Comparison of ENCODE assay signal across 9 cellular contexts in the genomic region with DNA sequence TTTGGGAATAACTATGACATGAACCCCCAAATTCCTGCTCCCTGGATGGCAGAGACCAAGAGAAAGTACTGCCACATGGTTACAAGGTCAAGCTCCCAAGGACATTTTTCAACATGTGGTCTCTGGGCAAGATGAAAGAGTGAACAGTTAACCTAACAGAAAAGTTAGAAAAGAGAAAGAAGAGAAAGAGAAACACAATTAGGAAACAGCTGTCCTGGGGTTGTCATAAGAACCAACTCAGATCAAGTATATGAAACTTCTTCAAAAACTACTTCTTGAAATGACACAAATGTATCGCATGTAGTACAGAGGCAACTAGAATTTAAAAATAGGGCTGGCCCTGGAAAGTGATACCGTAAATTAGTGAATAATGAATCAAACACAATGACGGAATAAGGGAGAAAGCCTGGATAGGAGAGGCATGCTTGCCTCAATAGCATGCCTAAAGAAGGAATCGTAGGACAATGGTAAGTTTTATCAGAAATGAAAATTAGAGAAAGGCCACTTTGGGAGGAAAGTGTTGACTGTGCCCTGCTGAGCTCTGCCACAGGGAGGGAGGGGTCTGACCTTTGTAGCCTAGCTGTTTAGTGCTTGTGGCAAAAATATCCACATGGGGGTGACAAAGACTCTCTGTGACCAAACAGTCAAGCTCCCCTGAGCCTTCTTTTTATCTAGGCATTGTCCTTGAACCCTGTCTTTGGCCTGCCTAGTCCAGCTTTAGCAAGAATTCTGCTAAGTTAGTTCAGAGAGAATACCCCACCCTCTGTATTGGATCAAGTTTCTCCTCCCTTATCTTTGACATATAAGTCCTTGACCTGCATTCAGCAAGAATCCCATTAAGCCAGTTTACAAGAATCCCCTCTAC. TPM values are rescaled to one million over a fixed set of nuclear protein-coding genes. Genes with fewer than 3 reads are reported as not detected.
A peak's percentile ranks its signal among the peaks of the same experiment; 100 is the strongest.
DNase-seq lines count a peak whose midpoint lies in the region; ATAC-seq, FAIRE-seq and TF ChIP-seq lines count a peak whose summit lies in the region.
"Had no signal": no experiment of that assay in that cellular context is flagged by ENCODE, and none has a peak within 500 bp of the region (broad histone marks: within the 10 kb centered on the region; RNA-seq: fewer than 3 reads in every experiment).

No MANE protein-coding gene starts in this region.

- no TSS peak for BruUV-seq in MCF 10A (replicated peaks; lab: Mats Ljungman, UMichigan)

- no peak overlapping the region for H3K27ac Mint-ChIP-seq in MCF 10A (ENCODE audit: low read depth, unreplicated experiment)
- H3K27ac Mint-ChIP-seq: memory B cell had no signal

- dilution Hi-C loops in keratinocyte (cut with MboI; ENCODE audit: extremely low pct_ligation_motif_present, low sequenced_read_pairs): no loop called here

- H3K4me1 ChIP-seq in breast epithelium: no peaks in the 10 kb centered on the region
- peaks cover 2% of the 10 kb centered on the region; the same call in 1 of the 2 replicates for H3K4me1 ChIP-seq in SJCRH30
- H3K4me1 ChIP-seq in keratinocyte (ENCODE audit: control insufficient read depth, extremely low read depth, insufficient read depth, low read length): peaks cover 5% of the 10 kb centered on the region
- no peaks in the 10 kb centered on the region for H3K4me1 ChIP-seq in aorta (ENCODE audit: control insufficient read depth in 1 of 2, insufficient read depth in 2 of 2, low read length in 2 of 2)

- in situ Hi-C loops in G401 (cut with HindIII; ENCODE audit: low sequenced_read_pairs): no loop called here

- H3K9me1 ChIP-seq in keratinocyte (ENCODE audit: control insufficient read depth, extremely low read depth, insufficient read depth, low read length): no peaks in the 10 kb centered on the region

- WGBS in aorta, 2 donors: 76 to 80% methylated on average over 4 of the region's 4 CpGs

- CTCF ChIA-PET in MCF 10A (lab: Yijun Ruan, JAX): interaction anchor here (0.7 to 2.5 kb wide), 11 partner anchors 9 to 142 kb away, joined by 3 to 13 read pairs (median 4); no protein-coding TSS in a partner anchor

- no peaks in the 10 kb centered on the region for H3K27me3 ChIP-seq in breast epithelium
- H3K27me3 ChIP-seq in SJCRH30: no peaks in the 10 kb centered on the region
- no peaks in the 10 kb centered on the region for H3K27me3 ChIP-seq in keratinocyte (ENCODE audit: control insufficient read depth, extremely low read depth, insufficient read depth, low read length)
- no peaks in the 10 kb centered on the region for H3K27me3 ChIP-seq in aorta (ENCODE audit: control insufficient read depth in 1 of 2, insufficient read depth in 2 of 2, low read length in 1 of 2)

- no peak overlapping the region for H2AFZ ChIP-seq in keratinocyte (ENCODE audit: control insufficient read depth, low read length)

- H3K4me1 Mint-ChIP-seq in MCF 10A (ENCODE audit: insufficient read depth, unreplicated experiment): no peaks in the 10 kb centered on the region

- peak; percentile 51 for DNase-seq in MCF 10A (ENCODE audit: unreplicated experiment)
- DNase-seq in breast epithelium (ENCODE audit: low spot score in 2 of 2): no peak
- peak; percentile 26 to 52 for DNase-seq in SJCRH30
- DNase-seq in keratinocyte (ENCODE audit: low read depth, low spot score): no peak
- DNase-seq in aorta: no peak
- DNase-seq in stimulated activated CD4-positive, alpha-beta T cell treated with anti-CD3 and anti-CD28 coated beads, Interleukin-4, amount 100 ng/mL, for 1 hour: no peak
- no peak for DNase-seq in G401 (ENCODE audit: low spot score)

- intact Hi-C loops in MCF 10A (cut with micrococcal nuclease): loop anchor here (1.0 kb wide), 1 partner anchor 78 kb away; no protein-coding TSS in a partner anchor
- intact Hi-C loops in breast epithelium (cut with DNase I; ENCODE audit: low total_unique reads): no loop called here
- intact Hi-C loops in aorta (cut with DNase I): no loop called here

- H3K4me2 ChIP-seq in keratinocyte (ENCODE audit: control insufficient read depth, extremely low read depth, insufficient read depth, low read depth, low read length): no peak overlapping the region

- no peak for TF ChIP-seq POLR2A in breast epithelium (IDR thresholded peaks at IDR 0.05)

- TF ChIP-seq CTCF in MCF 10A (IDR thresholded peaks at IDR 0.05; ENCODE audit: unreplicated experiment) (peak; percentile 16), breast epithelium (IDR thresholded peaks at IDR 0.05) (no peak), keratinocyte (optimal IDR thresholded peaks at IDR 0.05 in 1 of 3, IDR thresholded peaks at IDR 0.05 in 1 of 3, conservative IDR thresholded peaks at IDR 0.05 in 1 of 3; ENCODE audit: extremely low read depth in 1 of 3, insufficient read depth in 2 of 3, low read length in 3 of 3) (peak in 2 of 3 experiments; percentile 21 to 58)

- POLR2A ChIA-PET in MCF 10A (lab: Yijun Ruan, JAX): interaction anchor here (0.8 to 1.3 kb wide), 3 partner anchors 9 to 71 kb away, joined by 3 read pairs; no protein-coding TSS in a partner anchor

- ATAC-seq in HG02938 (IDR thresholded peaks at IDR 0.05; ENCODE audit: unreplicated experiment) (peak; percentile 25), aorta (ENCODE audit: low FRiP score) (no peak)

- no peaks in the 10 kb centered on the region for H4K20me1 ChIP-seq in keratinocyte (ENCODE audit: control insufficient read depth, extremely low read depth, insufficient read depth, low read length)

- H3K27ac ChIP-seq in breast epithelium: no peak overlapping the region
- no peak overlapping the region for H3K27ac ChIP-seq in SJCRH30
- H3K27ac ChIP-seq in keratinocyte (ENCODE audit: control insufficient read depth, insufficient read depth, low read length): no peak overlapping the region
- H3K27ac ChIP-seq in aorta (ENCODE audit: low read depth in 1 of 2, low read length in 2 of 2): no peak overlapping the region

- H3K36me3 ChIP-seq in breast epithelium (no peaks in the 10 kb centered on the region), SJCRH30 (no peaks in the 10 kb centered on the region), keratinocyte (ENCODE audit: control insufficient read depth in 2 of 2, extremely low read depth in 1 of 2, insufficient read depth in 2 of 2, low read length in 2 of 2) (no peaks in the 10 kb centered on the region), aorta (ENCODE audit: control insufficient read depth in 1 of 2, insufficient read depth in 2 of 2, low read length in 1 of 2) (no peaks in the 10 kb centered on the region)

- H3K9ac ChIP-seq in keratinocyte (ENCODE audit: control insufficient read depth, extremely low read depth, insufficient read depth, low read length): no peak overlapping the region

- no peaks in the 10 kb centered on the region for H3K9me3 ChIP-seq in breast epithelium
- H3K9me3 ChIP-seq in SJCRH30 (replicated peaks): no peaks in the 10 kb centered on the region
- no peaks in the 10 kb centered on the region for H3K9me3 ChIP-seq in keratinocyte (ENCODE audit: control insufficient read depth, low read depth, low read length)
- H3K9me3 ChIP-seq in aorta (ENCODE audit: control insufficient read depth, low read length): no peaks in the 10 kb centered on the region

- no peak for FAIRE-seq in keratinocyte (lab: Jason Lieb, UNC)

- H3K9me3 Mint-ChIP-seq in MCF 10A (ENCODE audit: unreplicated experiment): no peaks in the 10 kb centered on the region
- H3K9me3 Mint-ChIP-seq: memory B cell had no signal

- H3K27me3 Mint-ChIP-seq in MCF 10A (ENCODE audit: insufficient read depth, unreplicated experiment): no peaks in the 10 kb centered on the region

- H3K36me3 Mint-ChIP-seq in MCF 10A (ENCODE audit: insufficient read depth, unreplicated experiment): no peaks in the 10 kb centered on the region
- H3K36me3 Mint-ChIP-seq: memory B cell had no signal

- no peak overlapping the region for H3K4me3 Mint-ChIP-seq in MCF 10A (ENCODE audit: unreplicated experiment)
- H3K4me3 Mint-ChIP-seq: memory B cell had no signal

- H3K79me2 ChIP-seq in keratinocyte (ENCODE audit: control insufficient read depth, insufficient read depth, low read length): no peaks in the 10 kb centered on the region

- H3K4me3 ChIP-seq in breast epithelium (no peak overlapping the region), SJCRH30 (no peak overlapping the region), keratinocyte (ENCODE audit: control insufficient read depth in 2 of 3, extremely low read depth in 1 of 3, insufficient read depth in 2 of 3, low read depth in 1 of 3, low read length in 3 of 3) (no peak overlapping the region), aorta (ENCODE audit: low read length in 2 of 2) (no peak overlapping the region)

RNA-seq across cellular contexts. Expression of gene DCBLD1, which starts 4.3 kb away (rescaled TPM):
- 25.4 and 26.8 TPM in 2 replicates for total RNA-seq in MCF 10A (2022)
- 10 to 100 TPM; 10.4 to 16.0 (median 11.8) TPM for total RNA-seq in breast epithelium
- total RNA-seq in SJCRH30 (2014; rRNA removed; shearing (Covaris generic)): 6.8 and 7.4 TPM in 2 replicates
- 15.8 to 21.7 TPM (median 21.0 TPM) in 3 replicates for polyA plus RNA-seq in keratinocyte
- polyA plus RNA-seq in keratinocyte (2011; ENCODE audit: low read depth): 24.9 TPM
- polyA plus RNA-seq in keratinocyte (2011; cell fraction: cytosol; rRNA removed): 7.7 and 10.3 TPM in 2 replicates
- 25.4 and 31.5 TPM in 2 replicates for polyA plus RNA-seq in keratinocyte (2011; cell fraction: nucleus; rRNA removed)
- 10.5 and 17.1 TPM in 2 replicates for polyA plus RNA-seq in keratinocyte (2012; ENCODE audit: low replicate concordance)
- 7.9 to 19.4 TPM (median 16.5 TPM) in 3 replicates for polyA minus RNA-seq in keratinocyte
- polyA minus RNA-seq in keratinocyte (2011; cell fraction: cytosol; rRNA and poly(A)+ RNA removed): 20.3 TPM
- polyA minus RNA-seq in keratinocyte (2011; cell fraction: nucleus; rRNA and poly(A)+ RNA removed): 31.2 and 42.1 TPM in 2 replicates
- total RNA-seq in aorta: 10 to 100 TPM; 13.2 to 16.8 TPM
- 10 to 100 TPM in 1 of 2 donors, 1 to 10 TPM in 1; 2.4 to 11.5 TPM for polyA plus RNA-seq in aorta
- not detected in 2 replicates for total RNA-seq in G401 (2014; rRNA removed; shearing (Covaris generic))

RNA-seq across cellular contexts. Expression of gene ROS1, which starts 52.5 kb away (rescaled TPM):
- total RNA-seq in MCF 10A (2022) (63.0 and 69.6 TPM in 2 replicates), breast epithelium (under 1 TPM in 1 of 3 donors, not detected in 2; under 0.01 TPM), aorta (under 1 TPM in 1 of 2 donors, not detected in 1; 0.06 TPM)
- 0.05 and 0.10 TPM in 2 replicates for total RNA-seq in SJCRH30 (2014; rRNA removed; shearing (Covaris generic))
- polyA plus RNA-seq in keratinocyte (0.16 to 0.46 TPM (median 0.16 TPM) in 3 replicates), aorta (not detected)
- polyA plus RNA-seq in keratinocyte (2011; ENCODE audit: low read depth): not detected
- polyA plus RNA-seq in keratinocyte (2011; cell fraction: cytosol; rRNA removed): 0.07 and 0.08 TPM in 2 replicates
- polyA plus RNA-seq in keratinocyte (2011; cell fraction: nucleus; rRNA removed): 0.45 and 0.50 TPM in 2 replicates
- polyA plus RNA-seq in keratinocyte (2012; ENCODE audit: low replicate concordance): 0.21 TPM in 1 of 2 replicates, not detected in the other
- 0.10 to 0.49 TPM (median 0.35 TPM) in 3 replicates for polyA minus RNA-seq in keratinocyte
- not detected for polyA minus RNA-seq in keratinocyte (2011; cell fraction: cytosol; rRNA and poly(A)+ RNA removed)
- polyA minus RNA-seq in keratinocyte (2011; cell fraction: nucleus; rRNA and poly(A)+ RNA removed): 0.63 and 1.7 TPM in 2 replicates
- not detected in 2 replicates for total RNA-seq in G401 (2014; rRNA removed; shearing (Covaris generic))

Comparison
In these comparisons a context has a peak if more than half of its experiments do, and no peak if none do; other contexts are left out.
1. DNase-seq: peak in MCF 10A (single experiment) and SJCRH30 (2 of 2); none in breast epithelium (0 of 2), keratinocyte (single experiment), aorta (0 of 2), stimulated activated CD4-positive, alpha-beta T cell treated with anti-CD3 and anti-CD28 coated beads, Interleukin-4, amount 100 ng/mL, for 1 hour (single experiment) and G401 (single experiment).
2. CTCF ChIP-seq: peak in MCF 10A (single experiment) and keratinocyte (2 of 3); none in breast epithelium (0 of 3).
3. RNA of gene ROS1, which starts 52.5 kb away (total RNA-seq): 63.0 to 69.6 TPM in MCF 10A; 0.05 to 0.10 TPM in SJCRH30, 0.06 TPM in aorta, under 0.01 TPM in breast epithelium and not detected in G401; every median in the first group is over 10 times any median in the second.